31 cellular contexts compared by ENCODE assay signal in the genomic region with DNA sequence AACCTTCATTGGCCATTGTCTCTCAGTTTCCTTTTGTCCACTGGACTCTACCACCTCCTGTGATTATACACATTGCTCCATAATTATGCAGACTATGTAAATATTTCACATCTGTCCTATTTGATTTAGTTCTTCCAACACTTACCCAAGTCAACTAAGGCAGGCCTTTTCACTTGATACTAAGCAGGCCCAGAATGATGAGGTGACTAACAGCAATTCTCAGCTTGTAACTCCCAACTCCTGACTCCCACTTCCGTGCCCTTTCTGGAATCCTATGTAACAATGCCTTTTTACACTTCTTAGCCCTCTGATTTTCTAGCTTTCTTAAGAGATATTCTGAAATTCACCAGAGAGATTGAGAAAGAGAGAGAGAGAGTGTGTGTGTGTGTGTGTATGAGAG. TPM values are rescaled to one million over a fixed set of nuclear protein-coding genes. Genes with fewer than 3 reads are reported as not detected.
"Had no signal": no experiment of that assay in that cellular context is flagged by ENCODE, and none has a peak within 500 bp of the region (broad histone marks: within the 10 kb centered on the region; RNA-seq: fewer than 3 reads in every experiment).

No MANE protein-coding gene starts in this region.

- DNase-seq: activated CD4-positive, alpha-beta T cell treated with anti-CD3 and anti-CD28 coated beads for 36 hours; activated CD4-positive, alpha-beta T cell treated with anti-CD3 and anti-CD28 coated beads, Interleukin-2, amount 10 ng/mL, durations not matched to agents 7 days and 5 days; activated CD4-positive, alpha-beta T cell treated with anti-CD3 and anti-CD28 coated beads, Interleukin-2, amount 50 U/mL, for 48 hours; activated CD8-positive, alpha-beta T cell treated with anti-CD3 and anti-CD28 coated beads, Interleukin-2, amount 10 ng/mL, durations not matched to agents 7 days and 5 days; activated gamma-delta T cell treated with Interleukin-2 at 50 U/mL for 16 hours; activated naive CD4-positive, alpha-beta T cell treated with anti-CD3 and anti-CD28 coated beads for 36 hours; activated T-cell treated with anti-CD3 and anti-CD28 coated beads, Interleukin-2, amount 50 U/mL, for 24 hours; anterior cingulate cortex; cerebellar nuclear complex; MM.1S; MV-4-11; NCI-H1092; NCI-H1694 treated with DMSO at 0.1 percent for 48 hours; NCI-H2029; NCI-H2171 treated with DMSO at 0.1 percent for 48 hours; NCI-H2227 treated with DMSO at 0.1 percent for 48 hours; NCI-H446 treated with DMSO at 0.1 percent for 48 hours; NCI-H524; NCI-H82; PC-9; SHP77; SJCRH30; T1000 had no signal

- ATAC-seq: activated CD4-positive, alpha-beta T cell treated with anti-CD3 and anti-CD28 coated beads for 36 hours; activated CD4-positive, CD25-positive, alpha-beta regulatory T cell treated with anti-CD3 and anti-CD28 coated beads, Interleukin-2, amount 50 U/mL, for 24 hours; activated CD8-positive, alpha-beta T cell treated with anti-CD3 and anti-CD28 coated beads, Interleukin-2, amount 10 ng/mL, durations not matched to agents 7 days and 5 days; activated naive CD4-positive, alpha-beta T cell treated with anti-CD3 and anti-CD28 coated beads, Interleukin-2, amount 50 U/mL, for 72 hours had no signal

- FAIRE-seq: bronchial epithelial cell, TTC549 had no signal

- H3K4me3 ChIP-seq: adrenal gland, PC-9, SJCRH30, SK-N-MC had no signal

RNA-seq across cellular contexts. Expression of gene PAK3, which starts 6.6 kb away (rescaled TPM):
- total RNA-seq: LHCN-M2, OCI-LY7, PC-9 had no signal
